In the genomic region with DNA sequence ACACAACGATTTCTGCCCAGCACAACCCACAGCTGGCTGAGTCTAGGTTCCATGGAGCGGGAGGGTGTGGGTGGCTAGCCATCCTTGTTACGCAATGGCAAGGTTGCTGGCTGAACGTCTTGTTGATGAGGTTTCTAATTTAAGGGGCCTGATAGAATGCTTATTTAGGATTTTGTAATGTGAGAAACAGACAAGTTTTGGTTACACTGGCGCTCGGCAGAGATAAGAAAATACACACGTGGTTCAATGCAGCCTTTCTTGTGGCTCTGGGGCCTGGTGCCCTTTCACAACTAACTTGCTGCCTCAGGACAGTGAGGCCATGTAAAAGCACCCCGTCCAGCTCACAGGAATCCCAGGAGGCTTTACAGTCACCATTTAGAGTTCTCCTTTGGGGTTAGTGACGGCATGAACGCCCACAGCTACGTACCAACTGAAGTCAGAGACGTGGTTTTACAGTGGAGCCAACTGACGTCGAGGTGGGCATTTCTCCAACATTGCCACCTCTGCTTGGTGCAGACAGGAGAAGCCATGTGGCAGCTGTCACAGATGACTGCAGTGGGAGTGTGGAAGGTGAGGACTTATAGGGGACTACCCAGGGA, we compare ENCODE assay signal across 13 cellular contexts. TPM values are rescaled to one million over a fixed set of nuclear protein-coding genes. Genes with fewer than 3 reads are reported as not detected.
A peak's percentile ranks its signal among the peaks of the same experiment; 100 is the strongest.
DNase-seq lines count a peak whose midpoint lies in the region; TF ChIP-seq lines count a peak whose summit lies in the region.
"Had no signal": no experiment of that assay in that cellular context is flagged by ENCODE, and none has a peak within 500 bp of the region (broad histone marks: within the 10 kb centered on the region; RNA-seq: fewer than 3 reads in every experiment).

No MANE protein-coding gene starts in this region.

- no peaks in the 10 kb centered on the region for H3K36me3 ChIP-seq in tibial nerve

- TF ChIP-seq CTCF in tibial nerve (IDR thresholded peaks at IDR 0.05), result no peak

- no peaks in the 10 kb centered on the region for H3K9me3 ChIP-seq in tibial nerve

- DNase-seq in M059J (ENCODE audit: low read depth) (peak; percentile 23), astrocyte of the hippocampus (ENCODE audit: low read depth, low spot score) (peak; percentile 66), iris pigment epithelial cell (ENCODE audit: low read depth) (peak; percentile 53), tibial nerve (ENCODE audit: low spot score in 2 of 2) (peak; percentile 64 to 78), NCI-H2081 (lab: John Stamatoyannopoulos, UW) (no peak), UCSD-AML1 (lab: John Stamatoyannopoulos, UW; ENCODE audit: unreplicated experiment) (no peak)
- DNase-seq in effector CD8-positive, alpha-beta T cell (lab: John Stamatoyannopoulos, UW), result no peak
- DNase-seq: activated CD4-positive, alpha-beta T cell treated with anti-CD3 and anti-CD28 coated beads, Interleukin-2, amount 10 ng/mL, durations not matched to agents 24 days and 14 days; H7; NCI-H1930; stimulated activated CD4-positive, alpha-beta T cell treated with anti-CD3 and anti-CD28 coated beads, Interleukin-2, amount 100 ng/mL, for 48 hours; stimulated activated naive B cell treated with anti-CD40 and anti-IgM and Interleukin-4, amounts not matched to agents 10 μg/mL and 1 μg/mL and 100 μg/mL, for 72 hours had no signal

- no peak for TF ChIP-seq POLR2A in tibial nerve (IDR thresholded peaks at IDR 0.05)

- peak overlapping the region in 2 of 4 donors; percentile 64 for H3K27ac ChIP-seq in tibial nerve

- 52 to 71% methylated on average over 10 to 14 of the region's 14 CpGs for WGBS in tibial nerve, 2 donors

- H3K4me3 ChIP-seq in tibial nerve, result no peak overlapping the region

- peaks cover 0 to 35% (median 0%) of the 10 kb centered on the region in 4 donors for H3K4me1 ChIP-seq in tibial nerve

- H3K27me3 ChIP-seq in tibial nerve, result no peaks in the 10 kb centered on the region

- peak in 1 of 2 donors; percentile 84 for TF ChIP-seq EP300 in tibial nerve (IDR thresholded peaks at IDR 0.05)

RNA-seq across cellular contexts. Expression of a gene that starts 29.7 kb away (rescaled TPM):
- 11.7 and 22.9 TPM in 2 replicates for total RNA-seq in M059J (2014; rRNA removed; shearing (Covaris generic))
- total RNA-seq in tibial nerve, result 10 to 100 TPM; 17.0 to 27.7 (median 22.3) TPM
- total RNA-seq: activated CD4-positive, alpha-beta T cell treated with anti-CD3 and anti-CD28 coated beads, Interleukin-2, amount 10 ng/mL, durations not matched to agents 24 days and 14 days; activated T-helper 2 cell treated with anti-CD3 and anti-CD28 coated beads, Interferon-gamma antibody, Interleukin-2, Interleukin-4, amounts not matched to agents 10 μg/mL and 5 μg/mL and 100 μg/mL, durations not matched to agents 14 hours and 24 hours and 36 hours had no signal

Comparison
In these comparisons a context has a peak if more than half of its experiments do, and no peak if none do; other contexts are left out.
1. DNase-seq: peak in M059J (single experiment), astrocyte of the hippocampus (single experiment), iris pigment epithelial cell (single experiment) and tibial nerve (2 of 2); none in NCI-H2081 (0 of 2), effector CD8-positive, alpha-beta T cell (single experiment) and UCSD-AML1 (single experiment).